In the genomic region with DNA sequence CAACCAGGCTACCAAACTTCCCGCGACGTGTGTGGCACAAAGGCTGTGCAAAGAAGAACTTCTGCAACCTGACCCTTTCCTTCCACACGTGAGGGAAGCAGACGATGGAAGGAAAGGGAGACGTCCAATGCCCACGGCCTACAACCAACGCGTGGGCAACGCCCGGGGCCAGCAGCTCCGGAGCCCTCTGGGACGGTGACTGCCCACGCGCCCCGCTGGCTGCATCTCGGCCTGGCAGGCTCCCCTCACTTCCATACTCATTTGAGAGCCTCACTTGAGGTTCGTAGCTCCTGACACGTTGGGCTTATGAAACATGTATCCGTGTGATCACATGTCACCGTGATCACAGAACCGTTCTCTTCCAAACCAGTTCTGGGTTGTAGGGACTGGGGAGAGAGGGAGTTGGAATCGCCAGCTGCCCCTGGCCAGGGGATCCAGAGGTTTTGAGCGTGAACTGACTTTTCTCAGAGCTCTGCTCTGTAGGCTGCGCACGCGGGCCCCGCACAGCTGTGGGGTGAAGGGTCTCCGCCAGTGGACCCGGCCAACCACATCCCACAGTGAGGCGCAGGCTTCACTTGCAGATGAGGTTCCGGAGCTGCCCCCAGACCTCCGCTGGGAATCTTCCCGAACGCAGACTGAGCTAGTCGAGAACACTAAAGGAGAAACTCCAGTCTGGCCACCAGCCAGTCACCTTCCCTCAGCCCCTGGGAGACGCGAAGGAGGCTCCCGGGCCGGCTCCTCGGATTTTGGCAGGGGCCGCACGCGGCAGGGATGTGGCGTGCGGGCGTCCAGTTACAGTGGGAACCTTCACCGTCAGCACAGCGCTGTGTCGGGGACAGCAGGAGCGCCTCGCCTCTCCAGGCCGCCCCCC, we compare ENCODE assay signal across 8 cellular contexts. TPM values are rescaled to one million over a fixed set of nuclear protein-coding genes. Genes with fewer than 3 reads are reported as not detected.
A peak's percentile ranks its signal among the peaks of the same experiment; 100 is the strongest.
DNase-seq lines count a peak whose midpoint lies in the region; ATAC-seq and TF ChIP-seq lines count a peak whose summit lies in the region.

No MANE protein-coding gene starts in this region.

- no peak for TF ChIP-seq EP300 in transverse colon (IDR thresholded peaks at IDR 0.05; ENCODE audit: low read depth)

- peaks cover 12% of the 10 kb centered on the region for H3K4me1 ChIP-seq in lower lobe of right lung
- peaks cover 11 to 18% (median 16%) of the 10 kb centered on the region in 4 donors for H3K4me1 ChIP-seq in transverse colon

- H3K4me3 ChIP-seq in GM12875 (ENCODE audit: low read depth, low read length): peak overlapping the region; percentile 92
- peak overlapping the region; percentile 93 for H3K4me3 ChIP-seq in MG63
- H3K4me3 ChIP-seq in lower lobe of right lung: peak overlapping the region; percentile 99
- H3K4me3 ChIP-seq in transverse colon: peak overlapping the region; percentile 40 to 79 (median 68)

- TF ChIP-seq CTCF in GM12875 (IDR thresholded peaks at IDR 0.05; ENCODE audit: borderline replicate concordance, insufficient read depth, low read depth, low read length): no peak
- TF ChIP-seq CTCF in lower lobe of right lung (IDR thresholded peaks at IDR 0.05): no peak
- TF ChIP-seq CTCF in transverse colon (IDR thresholded peaks at IDR 0.05): no peak

- H3K27ac ChIP-seq in cingulate gyrus (ENCODE audit: low read depth, low read length) (peak overlapping the region; percentile 75), lower lobe of right lung (peak overlapping the region; percentile 86), transverse colon (peak overlapping the region; percentile 81 to 87 (median 86))

- H3K36me3 ChIP-seq in MG63 (peaks cover 34% of the 10 kb centered on the region), lower lobe of right lung (peaks cover 4% of the 10 kb centered on the region), transverse colon (no peaks in the 10 kb centered on the region)

- no peak for TF ChIP-seq POLR2A in transverse colon (IDR thresholded peaks at IDR 0.05)

- in situ Hi-C loops in transverse colon (cut with MboI; ENCODE audit: low pct_ligation_motif_present in 1 of 4, low pct_unique_long_range_greater_than_20kb in 1 of 4, low sequenced_read_pairs in 3 of 4): no loop called here

- H3K9me3 ChIP-seq in MG63: peaks cover 13% of the 10 kb centered on the region
- H3K9me3 ChIP-seq in lower lobe of right lung: no peaks in the 10 kb centered on the region
- no peaks in the 10 kb centered on the region for H3K9me3 ChIP-seq in transverse colon

- DNase-seq in MG63 (peak; percentile 55), lower lobe of right lung (peak; percentile 45), transverse colon (peak; percentile 32), NCI-H1092 treated with DMSO at 0.1 percent for 48 hours (lab: John Stamatoyannopoulos, UW) (no peak), germinal center (ENCODE audit: low spot score) (no peak), NCI-H2171 (lab: John Stamatoyannopoulos, UW) (no peak)

- peak; percentile 1 to 15 for ATAC-seq in lower lobe of right lung

- WGBS in transverse colon (ENCODE audit: low coverage in 1 of 2), 2 donors: 52 to 89% methylated on average over 3 to 50 of the region's 53 CpGs

- intact Hi-C loops in lower lobe of right lung (cut with DNase I): no loop called here
- intact Hi-C loops in transverse colon (cut with DNase I; ENCODE audit: low total_unique reads): no loop called here

- H3K27me3 ChIP-seq in MG63: peaks cover 7% of the 10 kb centered on the region; the same call in 1 of the 2 replicates
- H3K27me3 ChIP-seq in lower lobe of right lung (ENCODE audit: low read depth): no peaks in the 10 kb centered on the region
- H3K27me3 ChIP-seq in transverse colon: peaks cover 9% of the 10 kb centered on the region

RNA-seq across cellular contexts. Expression of gene LMF1, which starts 1.0 kb away (rescaled TPM):
- total RNA-seq in MG63 (2014; rRNA removed; shearing (Covaris generic); ENCODE audit: low replicate concordance): 8.8 and 11.1 TPM in 2 replicates
- total RNA-seq in lower lobe of right lung: 23.8 TPM
- 10 to 100 TPM; 15.9 to 34.8 (median 19.6) TPM for total RNA-seq in transverse colon

RNA-seq across cellular contexts. Expression of gene SOX8, which starts 11.8 kb away (rescaled TPM):
- total RNA-seq in MG63 (2014; rRNA removed; shearing (Covaris generic); ENCODE audit: low replicate concordance): 0.25 TPM in 1 of 2 replicates, not detected in the other
- total RNA-seq in lower lobe of right lung (0.15 TPM), transverse colon (1 to 10 TPM in 1 of 4 donors, under 1 TPM in 3; 0.37 to 1.9 (median 0.50) TPM)

Comparison
In these comparisons a context has a peak if more than half of its experiments do, and no peak if none do; other contexts are left out.
1. DNase-seq: peak in MG63 (single experiment), lower lobe of right lung (single experiment) and transverse colon (single experiment); none in NCI-H1092 treated with DMSO at 0.1 percent for 48 hours (single experiment), germinal center (single experiment) and NCI-H2171 (single experiment).
2. Peak in every context shown above with its lines, with median percentiles within 50 percentile points of each other: H3K4me3 ChIP-seq and H3K27ac ChIP-seq.